ENCODE assay signal across 12 cellular contexts in genomic region chr9:94135222-94135621, GRCh38. TPM values are rescaled to one million over a fixed set of nuclear protein-coding genes. Genes with fewer than 3 reads are reported as not detected.
DNase-seq lines count a peak whose midpoint lies in the region; ATAC-seq and TF ChIP-seq lines count a peak whose summit lies in the region.
"Had no signal": no experiment of that assay in that cellular context is flagged by ENCODE, and none has a peak within 500 bp of the region (broad histone marks: within the 10 kb centered on the region; RNA-seq: fewer than 3 reads in every experiment).

No MANE protein-coding gene starts in this region.

- TF ChIP-seq CTCF in heart left ventricle (IDR thresholded peaks at IDR 0.05) (no peak), endodermal cell (conservative IDR thresholded peaks at IDR 0.05) (no peak)

- H3K9me3 Mint-ChIP-seq in endodermal cell = peaks cover 6% of the 10 kb centered on the region
- H3K9me3 Mint-ChIP-seq: activated T-helper 17 cell treated with anti-CD3 and anti-CD28 coated beads, Interleukin-2, amount 50 U/mL, for 72 hours; CD8-positive, alpha-beta T cell had no signal

- 24 to 56% (median 37%) methylated on average over 3 of the region's 3 CpGs for WGBS in heart left ventricle, 4 donors
- WGBS in endodermal cell (ENCODE audit: insufficient coverage in 1 of 2, insufficient read length in 1 of 2), 2 experiments = 93% methylated on average over 3 of the region's 3 CpGs

- no peaks in the 10 kb centered on the region for H3K27me3 ChIP-seq in heart left ventricle
- no peaks in the 10 kb centered on the region for H3K27me3 ChIP-seq in endodermal cell (ENCODE audit: control insufficient read depth, insufficient read depth, low read length, poor library complexity, severe bottlenecking)

- H3K36me3 ChIP-seq in heart left ventricle (no peaks in the 10 kb centered on the region), endodermal cell (ENCODE audit: control insufficient read depth, insufficient read depth, low read length) (no peaks in the 10 kb centered on the region)

- no peak overlapping the region for H3K27ac Mint-ChIP-seq in endodermal cell
- H3K27ac Mint-ChIP-seq: activated T-helper 17 cell treated with anti-CD3 and anti-CD28 coated beads, Interleukin-2, amount 50 U/mL, for 72 hours; CD8-positive, alpha-beta T cell had no signal

- H3K27ac ChIP-seq in heart left ventricle (peak overlapping the region; percentile 31 to 89 (median 64)), endodermal cell (ENCODE audit: low read depth, low read length) (no peak overlapping the region)

- TF ChIP-seq POLR2A in heart left ventricle (IDR thresholded peaks at IDR 0.05) = no peak

- H3K4me1 ChIP-seq in heart left ventricle (peaks cover 0 to 33% (median 21%) of the 10 kb centered on the region in 12 donors), endodermal cell (ENCODE audit: control insufficient read depth, insufficient read depth, low read length) (no peaks in the 10 kb centered on the region)

- no peak overlapping the region for H3K9ac ChIP-seq in endodermal cell (ENCODE audit: extremely low read depth, low read length, poor library complexity, severe bottlenecking)

- peak; percentile 57 to 89 (median 80) for ATAC-seq in heart left ventricle
- no peak for ATAC-seq in HG02798 (IDR thresholded peaks at IDR 0.05; ENCODE audit: poor library complexity, unreplicated experiment)
- ATAC-seq: activated T-helper 17 cell treated with anti-CD3 and anti-CD28 coated beads, Interleukin-2, amount 50 U/mL, for 72 hours; CD8-positive, alpha-beta T cell had no signal

- DNase-seq in AG20443 (ENCODE audit: low spot score) = peak; percentile 70
- DNase-seq in astrocyte of the hippocampus (ENCODE audit: low read depth, low spot score) = peak; percentile 80
- peak in 2 of 5 donors; percentile 39 to 47 for DNase-seq in heart left ventricle
- peak; percentile 80 for DNase-seq in renal cortical epithelial cell (ENCODE audit: low read depth)
- DNase-seq in LoVo (ENCODE audit: low spot score) = no peak
- DNase-seq in endodermal cell = no peak
- DNase-seq in NCI-H1436 (lab: John Stamatoyannopoulos, UW) = no peak
- DNase-seq: CD8-positive, alpha-beta T cell; erythroblast; GOT3 had no signal

- no peaks in the 10 kb centered on the region for H3K9me3 ChIP-seq in heart left ventricle
- H3K9me3 ChIP-seq in endodermal cell (ENCODE audit: control insufficient read depth, low read length) = peaks cover 6% of the 10 kb centered on the region

- intact Hi-C loops in heart left ventricle (cut with DNase I) = loop anchor here in 2 of 10 donors (5.0 to 10.0 kb wide), 3 partner anchors 47 to 53 kb away; partner anchors contain the start of gene PTPDC1 (in 2 of the 2)

- no peaks in the 10 kb centered on the region for H3K27me3 Mint-ChIP-seq in endodermal cell (ENCODE audit: insufficient read depth)

- H3K4me3 Mint-ChIP-seq in endodermal cell = no peak overlapping the region
- H3K4me3 Mint-ChIP-seq: activated T-helper 17 cell treated with anti-CD3 and anti-CD28 coated beads, Interleukin-2, amount 50 U/mL, for 72 hours; CD8-positive, alpha-beta T cell had no signal

- no peaks in the 10 kb centered on the region for H3K36me3 Mint-ChIP-seq in endodermal cell (ENCODE audit: low read depth)
- H3K36me3 Mint-ChIP-seq: CD8-positive, alpha-beta T cell had no signal

- H3K4me3 ChIP-seq in heart left ventricle = no peak overlapping the region
- H3K4me3 ChIP-seq in endodermal cell (ENCODE audit: low read length) = no peak overlapping the region

- H3K4me1 Mint-ChIP-seq in endodermal cell = no peaks in the 10 kb centered on the region
- H3K4me1 Mint-ChIP-seq: activated T-helper 17 cell treated with anti-CD3 and anti-CD28 coated beads, Interleukin-2, amount 50 U/mL, for 72 hours had no signal

RNA-seq across cellular contexts. Expression of gene PTPDC1, which starts 51.0 kb away (rescaled TPM):
- total RNA-seq in heart left ventricle = 10 to 100 TPM in 3 of 9 donors, 1 to 10 TPM in 6; 6.4 to 12.3 (median 9.5) TPM
- 1 to 10 TPM; 6.0 to 7.9 TPM for polyA plus RNA-seq in heart left ventricle
- total RNA-seq in renal cortical epithelial cell = 5.6 and 12.5 TPM in 2 replicates
- total RNA-seq in endodermal cell = 10 to 100 TPM in 1 of 2 donors, 1 to 10 TPM in 1; 9.0 to 12.7 TPM
- polyA plus RNA-seq in endodermal cell (2013, experiment 1 of 2) = 8.6 TPM
- polyA plus RNA-seq in endodermal cell (2013, experiment 2 of 2) = 8.1 TPM

Comparison
In these comparisons a context has a peak if more than half of its experiments do, and no peak if none do; other contexts are left out.
1. DNase-seq: peak in AG20443 (single experiment), astrocyte of the hippocampus (single experiment) and renal cortical epithelial cell (single experiment); none in LoVo (single experiment), endodermal cell (single experiment) and NCI-H1436 (single experiment).